ENCODE assay signal across 1 cellular context in genomic region chr6:167482801-167483200, GRCh38.
DNase-seq lines count a peak whose midpoint lies in the region.
"Not testable (repeated sequence)": the region's sequence is repeated elsewhere in the genome, so short reads cannot be mapped to it uniquely, and the experiment has no call there.

No MANE protein-coding gene starts in this region.

- peak; percentile 23 to 95 for DNase-seq in HAP-1 (ENCODE audit: low spot score in 2 of 2)

- in situ Hi-C loops in HAP-1 (cut with MboI; ENCODE audit: low sequenced_read_pairs): not testable (repeated sequence)

- not testable (repeated sequence) for H3K4me3 ChIP-seq in HAP-1

- H3K27me3 ChIP-seq in HAP-1 (ENCODE audit: low read depth): not testable (repeated sequence)

- not testable (repeated sequence) for H3K36me3 ChIP-seq in HAP-1 (replicated peaks)

- H3K4me1 ChIP-seq in HAP-1: peaks cover 31% of the 10 kb centered on the region

- not testable (repeated sequence) for H3K9me3 ChIP-seq in HAP-1
